18 cellular contexts compared by ENCODE assay signal in the genomic region with DNA sequence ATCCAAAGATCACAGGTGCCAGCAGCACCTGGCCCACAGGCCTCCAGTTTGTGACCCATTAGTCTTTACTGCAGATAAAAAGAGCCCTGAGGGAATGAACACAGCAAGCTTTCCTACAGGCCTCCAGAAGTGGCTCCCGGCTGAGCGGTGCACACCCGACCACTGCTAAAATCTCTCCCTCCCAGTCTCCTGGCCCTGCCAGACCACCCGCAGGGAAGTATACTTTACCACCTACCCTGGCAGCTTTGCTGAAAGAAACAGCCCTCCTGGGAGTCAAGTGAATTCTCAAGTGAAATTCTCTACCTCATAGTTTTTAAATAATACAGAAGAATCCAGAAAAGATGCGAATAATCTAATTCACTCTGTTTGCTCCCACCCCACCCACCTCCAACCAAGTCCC. TPM values are rescaled to one million over a fixed set of nuclear protein-coding genes. Genes with fewer than 3 reads are reported as not detected.
DNase-seq lines count a peak whose midpoint lies in the region; ATAC-seq and TF ChIP-seq lines count a peak whose summit lies in the region.
"Had no signal": no experiment of that assay in that cellular context is flagged by ENCODE, and none has a peak within 500 bp of the region (broad histone marks: within the 10 kb centered on the region; RNA-seq: fewer than 3 reads in every experiment).

No MANE protein-coding gene starts in this region.

- H3K4me2 ChIP-seq in GM23338 (no peak overlapping the region), trophoblast cell (ENCODE audit: low read length) (no peak overlapping the region)

- no peaks in the 10 kb centered on the region for H4K20me1 ChIP-seq in GM23338 (replicated peaks; ENCODE audit: insufficient read depth)

- 64 to 68% methylated on average over 5 of the region's 5 CpGs for WGBS in aorta, 2 donors
- no CpG with 5 or more reads among the region's 5 CpGs for WGBS in trophoblast cell (ENCODE audit: extremely low coverage, insufficient coverage, insufficient read length)

- H3K4ac ChIP-seq in trophoblast cell (ENCODE audit: low read depth, low read length): no peak overlapping the region

- H3K27me3 Mint-ChIP-seq in GM23338 (ENCODE audit: insufficient read depth, low read depth, poor library complexity): peaks cover 3% of the 10 kb centered on the region

- H3F3A ChIP-seq in GM23338 (replicated peaks; ENCODE audit: low read depth): no peaks in the 10 kb centered on the region

- H3K4me1 ChIP-seq in GM23338 (ENCODE audit: insufficient read depth) (no peaks in the 10 kb centered on the region), left lung (no peaks in the 10 kb centered on the region), aorta (ENCODE audit: control insufficient read depth in 1 of 2, insufficient read depth in 2 of 2, low read length in 2 of 2) (no peaks in the 10 kb centered on the region), trophoblast cell (ENCODE audit: control insufficient read depth in 1 of 2, insufficient read depth in 2 of 2, low read length in 2 of 2) (no peaks in the 10 kb centered on the region)
- H3K4me1 ChIP-seq: BE2C had no signal

- H3K36me3 ChIP-seq in GM23338 (ENCODE audit: insufficient read depth): no peaks in the 10 kb centered on the region; the same call in 1 of the 2 replicates
- no peaks in the 10 kb centered on the region for H3K36me3 ChIP-seq in left lung
- H3K36me3 ChIP-seq in aorta (ENCODE audit: control insufficient read depth in 1 of 2, insufficient read depth in 2 of 2, low read length in 1 of 2): no peaks in the 10 kb centered on the region
- no peaks in the 10 kb centered on the region for H3K36me3 ChIP-seq in trophoblast cell (ENCODE audit: control insufficient read depth in 1 of 2, insufficient read depth in 2 of 2, low read length in 2 of 2)
- H3K36me3 ChIP-seq: BE2C had no signal

- no peaks in the 10 kb centered on the region for H3K27me3 ChIP-seq in GM23338 (ENCODE audit: insufficient read depth)
- no peaks in the 10 kb centered on the region for H3K27me3 ChIP-seq in left lung
- peaks cover 0 to 1% of the 10 kb centered on the region in 2 donors for H3K27me3 ChIP-seq in aorta (ENCODE audit: control insufficient read depth in 1 of 2, insufficient read depth in 2 of 2, low read length in 1 of 2)
- H3K27me3 ChIP-seq in trophoblast cell (ENCODE audit: insufficient read depth, low read length): no peaks in the 10 kb centered on the region
- H3K27me3 ChIP-seq: BE2C had no signal

- no peak overlapping the region for H3K4me3 Mint-ChIP-seq in GM23338
- H3K4me3 Mint-ChIP-seq: CD4-positive, alpha-beta memory T cell; IgD-negative memory B cell had no signal

- peaks cover 2% of the 10 kb centered on the region for H3K36me3 Mint-ChIP-seq in GM23338 (ENCODE audit: low read depth)
- H3K36me3 Mint-ChIP-seq: CD4-positive, alpha-beta memory T cell; IgD-negative memory B cell had no signal

- H3K9ac ChIP-seq in trophoblast cell (ENCODE audit: low read length): no peak overlapping the region

- no peak overlapping the region for H3K18ac ChIP-seq in trophoblast cell (ENCODE audit: low read length)

- H3K9me3 ChIP-seq in left lung: peaks cover 0 to 7% of the 10 kb centered on the region in 2 donors
- H3K9me3 ChIP-seq in aorta (ENCODE audit: control insufficient read depth, low read length): peaks cover 2% of the 10 kb centered on the region
- H3K9me3 ChIP-seq in trophoblast cell (ENCODE audit: insufficient read depth, low read depth, low read length): peaks cover under 1% of the 10 kb centered on the region
- H3K9me3 ChIP-seq: BE2C had no signal

- no peak overlapping the region for H3K14ac ChIP-seq in trophoblast cell (ENCODE audit: low read length)

- H4K12ac ChIP-seq in trophoblast cell (ENCODE audit: low read depth, low read length): no peak overlapping the region

- peak; percentile 48 for DNase-seq in NCI-H2107 treated with DMSO at 0.1 percent for 48 hours (lab: John Stamatoyannopoulos, UW; ENCODE audit: unreplicated experiment)
- no peak for DNase-seq in NCI-H2107 (lab: John Stamatoyannopoulos, UW)
- DNase-seq in GM23338 (ENCODE audit: low spot score): peak; percentile 4
- peak; percentile 91 for DNase-seq in NCI-H345 (lab: John Stamatoyannopoulos, UW)
- no peak for DNase-seq in left lung
- DNase-seq in aorta: no peak
- DNase-seq in trophoblast cell: no peak
- DNase-seq: BE2C; CD4-positive, alpha-beta memory T cell; DMS153; DMS79 treated with DMSO at 0.1 percent for 48 hours; EL; GDM1 had no signal

- H3K27ac ChIP-seq in GM23338 (ENCODE audit: low read depth) (no peak overlapping the region), left lung (no peak overlapping the region), aorta (ENCODE audit: low read depth in 1 of 2, low read length in 2 of 2) (no peak overlapping the region), trophoblast cell (ENCODE audit: low read depth, low read length) (no peak overlapping the region)
- H3K27ac ChIP-seq: C4-2B had no signal

- H3K79me2 ChIP-seq in GM23338 (replicated peaks; ENCODE audit: insufficient read depth) (no peaks in the 10 kb centered on the region), trophoblast cell (ENCODE audit: control insufficient read depth, insufficient read depth, low read length, poor library complexity) (no peaks in the 10 kb centered on the region)

- TF ChIP-seq CTCF in GM23338 (conservative IDR thresholded peaks at IDR 0.05; ENCODE audit: low read depth in 2 of 2) (no peak), left lung (IDR thresholded peaks at IDR 0.05) (no peak)

- H3K9me3 Mint-ChIP-seq in GM23338: peaks cover 12% of the 10 kb centered on the region

- H3K23ac ChIP-seq in trophoblast cell (ENCODE audit: low read length): no peak overlapping the region

- H3K4me1 Mint-ChIP-seq in GM23338: 0 out of 3 replicates have a peak, but pooled peaks cover 2% of the 10 kb centered on the region
- H3K4me1 Mint-ChIP-seq: CD4-positive, alpha-beta memory T cell had no signal

- H2BK5ac ChIP-seq in trophoblast cell (ENCODE audit: low read depth, low read length, poor library complexity): no peak overlapping the region

- no peak overlapping the region for H3K27ac Mint-ChIP-seq in GM23338
- H3K27ac Mint-ChIP-seq: CD4-positive, alpha-beta memory T cell; IgD-negative memory B cell had no signal

- ATAC-seq in GM23338: peak; percentile 40; the same call in 1 of the 3 replicates
- no peak for ATAC-seq in left lung
- ATAC-seq in aorta (ENCODE audit: low FRiP score): no peak
- ATAC-seq: HCT116 had no signal

- H2AFZ ChIP-seq in GM23338: peak overlapping the region; percentile 72; the same call in 1 of the 2 replicates
- no peak overlapping the region for H2AFZ ChIP-seq in trophoblast cell (ENCODE audit: insufficient read depth, low read length, poor library complexity)

- H2BK120ac ChIP-seq in trophoblast cell (ENCODE audit: insufficient read depth, low read length, poor library complexity): no peak overlapping the region

- H4K8ac ChIP-seq in trophoblast cell (ENCODE audit: low read depth, low read length): no peak overlapping the region

- H3K4me3 ChIP-seq in GM23338: no peak overlapping the region
- H3K4me3 ChIP-seq in left lung: no peak overlapping the region
- no peak overlapping the region for H3K4me3 ChIP-seq in aorta (ENCODE audit: low read length in 2 of 2)
- H3K4me3 ChIP-seq in trophoblast cell (ENCODE audit: low read depth, low read length): no peak overlapping the region

- H3K79me1 ChIP-seq in trophoblast cell (ENCODE audit: low read length): no peaks in the 10 kb centered on the region

- H2BK12ac ChIP-seq in trophoblast cell (ENCODE audit: low read length): no peak overlapping the region

- H2AK5ac ChIP-seq in trophoblast cell (ENCODE audit: low read length): no peak overlapping the region

- H3K9me2 ChIP-seq in GM23338 (ENCODE audit: insufficient read depth): no peaks in the 10 kb centered on the region

- intact Hi-C loops in left lung (cut with DNase I) (no loop called here), aorta (cut with DNase I) (no loop called here)

- no peak overlapping the region for H4K91ac ChIP-seq in trophoblast cell (ENCODE audit: low read depth, low read length)

TF ChIP-seq in GM23338, 12 proteins besides CTCF, POLR2A, EP300 and RAD21 (continues in another document):
- TF ChIP-seq CREB1 (CRISPR knock-in tag; IDR thresholded peaks at IDR 0.05; ENCODE audit: low read depth) (no peak), NANOG (IDR thresholded peaks at IDR 0.05; ENCODE audit: borderline replicate concordance) (no peak), EZH2phosphoT487 (IDR thresholded peaks at IDR 0.05; ENCODE audit: unreplicated experiment) (no peak), ZNF114 (CRISPR knock-in tag; IDR thresholded peaks at IDR 0.05) (no peak)
- TF ChIP-seq, protein P1, sequence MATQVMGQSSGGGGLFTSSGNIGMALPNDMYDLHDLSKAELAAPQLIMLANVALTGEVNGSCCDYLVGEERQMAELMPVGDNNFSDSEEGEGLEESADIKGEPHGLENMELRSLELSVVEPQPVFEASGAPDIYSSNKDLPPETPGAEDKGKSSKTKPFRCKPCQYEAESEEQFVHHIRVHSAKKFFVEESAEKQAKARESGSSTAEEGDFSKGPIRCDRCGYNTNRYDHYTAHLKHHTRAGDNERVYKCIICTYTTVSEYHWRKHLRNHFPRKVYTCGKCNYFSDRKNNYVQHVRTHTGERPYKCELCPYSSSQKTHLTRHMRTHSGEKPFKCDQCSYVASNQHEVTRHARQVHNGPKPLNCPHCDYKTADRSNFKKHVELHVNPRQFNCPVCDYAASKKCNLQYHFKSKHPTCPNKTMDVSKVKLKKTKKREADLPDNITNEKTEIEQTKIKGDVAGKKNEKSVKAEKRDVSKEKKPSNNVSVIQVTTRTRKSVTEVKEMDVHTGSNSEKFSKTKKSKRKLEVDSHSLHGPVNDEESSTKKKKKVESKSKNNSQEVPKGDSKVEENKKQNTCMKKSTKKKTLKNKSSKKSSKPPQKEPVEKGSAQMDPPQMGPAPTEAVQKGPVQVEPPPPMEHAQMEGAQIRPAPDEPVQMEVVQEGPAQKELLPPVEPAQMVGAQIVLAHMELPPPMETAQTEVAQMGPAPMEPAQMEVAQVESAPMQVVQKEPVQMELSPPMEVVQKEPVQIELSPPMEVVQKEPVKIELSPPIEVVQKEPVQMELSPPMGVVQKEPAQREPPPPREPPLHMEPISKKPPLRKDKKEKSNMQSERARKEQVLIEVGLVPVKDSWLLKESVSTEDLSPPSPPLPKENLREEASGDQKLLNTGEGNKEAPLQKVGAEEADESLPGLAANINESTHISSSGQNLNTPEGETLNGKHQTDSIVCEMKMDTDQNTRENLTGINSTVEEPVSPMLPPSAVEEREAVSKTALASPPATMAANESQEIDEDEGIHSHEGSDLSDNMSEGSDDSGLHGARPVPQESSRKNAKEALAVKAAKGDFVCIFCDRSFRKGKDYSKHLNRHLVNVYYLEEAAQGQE (IDR thresholded peaks at IDR 0.05; ENCODE audit: unreplicated experiment): no peak

RNA-seq across cellular contexts. Expression of gene MTNR1B, which starts 15.4 kb away (rescaled TPM):
- total RNA-seq in GM23338 (2014; rRNA removed; shearing (Covaris generic)): not detected in 2 replicates
- not detected in 2 replicates for polyA plus RNA-seq in GM23338 (2016; fragmentation: Nextera tagmentation; extraction: Ambion mirVana)
- total RNA-seq in left lung: not detected
- not detected for total RNA-seq in aorta
- not detected for polyA plus RNA-seq in aorta
- polyA plus RNA-seq in trophoblast cell (2013): 1.6 and 2.2 TPM in 2 replicates
- total RNA-seq: CD4-positive, alpha-beta memory T cell; HT-29 had no signal
- polyA plus RNA-seq: AG04450; CD4-positive, alpha-beta memory T cell; IgD-negative memory B cell had no signal

Comparison
In these comparisons a context has a peak if more than half of its experiments do, and no peak if none do; other contexts are left out.
1. DNase-seq: peak in NCI-H2107 treated with DMSO at 0.1 percent for 48 hours (single experiment), GM23338 (single experiment) and NCI-H345 (single experiment); none in NCI-H2107 (single experiment), left lung (0 of 2), aorta (0 of 2) and trophoblast cell (0 of 2).